In genomic region chr7:32481176-32481575, GRCh38 we compare ENCODE assay signal across 22 cellular contexts.
"Had no signal": no experiment of that assay in that cellular context is flagged by ENCODE, and none has a peak within 500 bp of the region (broad histone marks: within the 10 kb centered on the region; RNA-seq: fewer than 3 reads in every experiment).

No MANE protein-coding gene starts in this region.

- H3K4me1 Mint-ChIP-seq: IgD-negative memory B cell had no signal

- H3K27ac Mint-ChIP-seq: activated CD8-positive, alpha-beta T cell treated with anti-CD3 and anti-CD28 coated beads for 36 hours; activated naive CD4-positive, alpha-beta T cell treated with anti-CD3 and anti-CD28 coated beads, Interleukin-2, amount 50 U/mL, for 24 hours; activated T-helper 1 cell treated with anti-CD3 and anti-CD28 coated beads, Interleukin-12 subunit alpha, Interleukin-12 subunit beta, Interleukin-2, Interleukin-4 antibody, amounts not matched to agents 30 ng/mL and 10 ng/mL and 1 ng/mL, durations not matched to agents 14 hours and 24 hours and 36 hours; IgD-negative memory B cell; T-cell had no signal

- DNase-seq: activated CD4-positive, CD25-positive, alpha-beta regulatory T cell; activated CD8-positive, alpha-beta memory T cell treated with anti-CD3 and anti-CD28 coated beads, Interleukin-2, amount 50 U/mL, for 4 hours; activated CD8-positive, alpha-beta T cell treated with anti-CD3 and anti-CD28 coated beads for 36 hours; activated effector memory CD4-positive, alpha-beta T cell treated with Interleukin-2 at 50 U/mL for 16 hours; activated naive CD4-positive, alpha-beta T cell; aorta; MG63; NCI-H1105; NCI-H1436; NCI-H1694 treated with DMSO at 0.1 percent for 48 hours; NCI-H2029 treated with DMSO at 0.1 percent for 48 hours; NCI-H510A treated with DMSO at 0.1 percent for 48 hours; NCI-H69; NK-92 treated with Interleukin-12 subunit alpha and Interleukin-12 subunit beta, amount 100 ng/mL, for 24 hours; PC-3; SHP77 treated with DMSO at 0.1 percent for 48 hours; T-cell; T-helper 2 cell; T1000 had no signal

- H3K36me3 Mint-ChIP-seq: IgD-negative memory B cell had no signal

- H3K27me3 Mint-ChIP-seq: activated CD8-positive, alpha-beta T cell treated with anti-CD3 and anti-CD28 coated beads for 36 hours; activated naive CD4-positive, alpha-beta T cell treated with anti-CD3 and anti-CD28 coated beads, Interleukin-2, amount 50 U/mL, for 24 hours; T-cell had no signal

- H3K4me3 Mint-ChIP-seq: activated CD8-positive, alpha-beta T cell treated with anti-CD3 and anti-CD28 coated beads for 36 hours; activated naive CD4-positive, alpha-beta T cell treated with anti-CD3 and anti-CD28 coated beads, Interleukin-2, amount 50 U/mL, for 24 hours; activated T-helper 1 cell treated with anti-CD3 and anti-CD28 coated beads, Interleukin-12 subunit alpha, Interleukin-12 subunit beta, Interleukin-2, Interleukin-4 antibody, amounts not matched to agents 30 ng/mL and 10 ng/mL and 1 ng/mL, durations not matched to agents 14 hours and 24 hours and 36 hours; IgD-negative memory B cell; T-cell had no signal

- ATAC-seq: activated CD8-positive, alpha-beta T cell treated with anti-CD3 and anti-CD28 coated beads for 36 hours; PC-3; T-cell had no signal

- H3K9me3 Mint-ChIP-seq: activated CD8-positive, alpha-beta T cell treated with anti-CD3 and anti-CD28 coated beads for 36 hours; activated naive CD4-positive, alpha-beta T cell treated with anti-CD3 and anti-CD28 coated beads, Interleukin-2, amount 50 U/mL, for 24 hours; activated T-helper 1 cell treated with anti-CD3 and anti-CD28 coated beads, Interleukin-12 subunit alpha, Interleukin-12 subunit beta, Interleukin-2, Interleukin-4 antibody, amounts not matched to agents 30 ng/mL and 10 ng/mL and 1 ng/mL, durations not matched to agents 14 hours and 24 hours and 36 hours; IgD-negative memory B cell; T-cell had no signal
